ENCODE assay signal across 23 cellular contexts in the genomic region with DNA sequence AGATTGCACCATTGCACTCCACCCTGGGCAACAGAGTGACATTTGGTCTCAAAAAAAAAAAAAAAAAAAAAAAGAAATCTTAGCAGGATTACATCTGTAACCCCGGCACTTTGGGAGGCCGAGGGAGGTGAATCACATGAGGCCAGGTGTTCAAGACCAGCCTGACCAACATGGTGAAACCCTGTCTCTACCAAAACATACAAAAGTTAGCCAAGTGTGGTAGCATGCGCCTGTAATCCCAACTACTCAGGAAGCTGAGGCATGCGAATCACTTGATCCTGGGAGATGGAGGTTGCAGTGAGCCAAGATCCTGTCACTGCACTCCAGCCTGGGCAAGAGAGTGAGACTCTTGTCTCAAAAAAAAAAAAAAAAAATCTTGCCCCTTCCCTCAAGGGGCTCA. TPM values are rescaled to one million over a fixed set of nuclear protein-coding genes. Genes with fewer than 3 reads are reported as not detected.
DNase-seq lines count a peak whose midpoint lies in the region; ATAC-seq, FAIRE-seq and TF ChIP-seq lines count a peak whose summit lies in the region.
"Had no signal": no experiment of that assay in that cellular context is flagged by ENCODE, and none has a peak within 500 bp of the region (broad histone marks: within the 10 kb centered on the region; RNA-seq: fewer than 3 reads in every experiment).

No MANE protein-coding gene starts in this region.

- H3K4me2 ChIP-seq in BLaER1 (peak overlapping the region; percentile 89), KMS-11 (no peak overlapping the region)

- no peaks in the 10 kb centered on the region for H3K9me3 ChIP-seq in BLaER1
- no peaks in the 10 kb centered on the region for H3K9me3 ChIP-seq in pancreas

- intact Hi-C loops in pancreas (cut with DNase I) = no loop called here

- no peaks in the 10 kb centered on the region for H3K27me3 Mint-ChIP-seq in activated naive CD8-positive, alpha-beta T cell treated with anti-CD3 and anti-CD28 coated beads for 36 hours
- H3K27me3 Mint-ChIP-seq: naive thymus-derived CD8-positive, alpha-beta T cell had no signal

- DNase-seq in activated naive CD8-positive, alpha-beta T cell treated with anti-CD3 and anti-CD28 coated beads for 36 hours = no peak
- peak; percentile 85 for DNase-seq in kidney tubule cell (ENCODE audit: low spot score)
- DNase-seq in pancreas = no peak
- no peak for DNase-seq in NCI-H2227 treated with DMSO at 0.1 percent for 48 hours (lab: John Stamatoyannopoulos, UW)
- no peak for DNase-seq in NCI-H2029 treated with DMSO at 0.1 percent for 48 hours (lab: John Stamatoyannopoulos, UW)
- no peak for DNase-seq in pons (ENCODE audit: low spot score)
- DNase-seq: activated T-cell treated with anti-CD3 and anti-CD28 coated beads, Interleukin-2, amount 50 U/mL, for 4 hours; DMS79; foreskin fibroblast; hypothalamus; naive thymus-derived CD8-positive, alpha-beta T cell; NCI-H1930; small intestine; stimulated activated CD4-positive, alpha-beta T cell treated with anti-CD3 and anti-CD28 coated beads, Interleukin-4, amount 100 ng/mL, for 24 hours; substantia nigra had no signal

- H4K20me1 ChIP-seq in BLaER1 (no peaks in the 10 kb centered on the region), KMS-11 (ENCODE audit: insufficient read depth) (no peaks in the 10 kb centered on the region)

- ATAC-seq in pancreas = no peak
- ATAC-seq: Right ventricle myocardium inferior had no signal

- H3K9me3 Mint-ChIP-seq in activated naive CD8-positive, alpha-beta T cell treated with anti-CD3 and anti-CD28 coated beads for 36 hours = peaks cover 10% of the 10 kb centered on the region
- H3K9me3 Mint-ChIP-seq: activated T-cell treated with anti-CD3 and anti-CD28 coated beads, Interleukin-2, amount 50 U/mL, for 4 hours; CD8-positive, alpha-beta T cell; IgD-negative memory B cell; memory B cell; naive thymus-derived CD8-positive, alpha-beta T cell had no signal

- H3K27ac Mint-ChIP-seq in activated naive CD8-positive, alpha-beta T cell treated with anti-CD3 and anti-CD28 coated beads for 36 hours = peak overlapping the region; percentile 77
- H3K27ac Mint-ChIP-seq: memory B cell had no signal

- H2AFZ ChIP-seq in KMS-11 (ENCODE audit: low read depth) = no peak overlapping the region

- FAIRE-seq in pancreas (lab: Jason Lieb, UNC) = no peak
- FAIRE-seq: small intestine had no signal

- H3K4me1 ChIP-seq in BLaER1 (peaks cover 100% of the 10 kb centered on the region), KMS-11 (ENCODE audit: low read depth, poor library complexity, severe bottlenecking) (peaks cover 87% of the 10 kb centered on the region), pancreas (peaks cover 0 to 12% (median 0%) of the 10 kb centered on the region in 3 donors)

- H3K4me1 Mint-ChIP-seq in activated naive CD8-positive, alpha-beta T cell treated with anti-CD3 and anti-CD28 coated beads for 36 hours = peaks cover 82% of the 10 kb centered on the region

- H3K9ac ChIP-seq in BLaER1 = peak overlapping the region; percentile 82; the same call in 1 of the 2 replicates
- H3K9ac ChIP-seq in KMS-11 = no peak overlapping the region

- no peaks in the 10 kb centered on the region for H3K79me2 ChIP-seq in KMS-11 (ENCODE audit: insufficient read depth, low read depth)

- peak overlapping the region; percentile 93 for H3K27ac ChIP-seq in BLaER1
- peak overlapping the region; percentile 86; the same call in 1 of the 2 replicates for H3K27ac ChIP-seq in KMS-11
- H3K27ac ChIP-seq in pancreas = no peak overlapping the region
- H3K27ac ChIP-seq: HL-60 had no signal

- H3K36me3 Mint-ChIP-seq in activated naive CD8-positive, alpha-beta T cell treated with anti-CD3 and anti-CD28 coated beads for 36 hours = peaks cover 39% of the 10 kb centered on the region
- H3K36me3 Mint-ChIP-seq: CD8-positive, alpha-beta T cell; memory B cell; naive thymus-derived CD8-positive, alpha-beta T cell had no signal

- H3K4me3 Mint-ChIP-seq in activated naive CD8-positive, alpha-beta T cell treated with anti-CD3 and anti-CD28 coated beads for 36 hours = peak overlapping the region; percentile 27
- H3K4me3 Mint-ChIP-seq: memory B cell had no signal

- H3K36me3 ChIP-seq in BLaER1 (no peaks in the 10 kb centered on the region), KMS-11 (ENCODE audit: insufficient read depth) (no peaks in the 10 kb centered on the region), pancreas (no peaks in the 10 kb centered on the region)

- H3K27me3 ChIP-seq in BLaER1 = no peaks in the 10 kb centered on the region
- no peaks in the 10 kb centered on the region for H3K27me3 ChIP-seq in KMS-11 (ENCODE audit: insufficient read depth, low read depth)
- no peaks in the 10 kb centered on the region for H3K27me3 ChIP-seq in pancreas

- H3K4me3 ChIP-seq in BLaER1 (peak overlapping the region; percentile 52; the same call in 1 of the 2 replicates), KMS-11 (IDR thresholded peaks at IDR 0.05; ENCODE audit: insufficient read depth, low read depth, low read length) (no peak overlapping the region), pancreas (no peak overlapping the region)

- WGBS in pancreas, 2 donors = 73 to 87% methylated on average over 4 of the region's 4 CpGs

- TF ChIP-seq CTCF in KMS-11 (conservative IDR thresholded peaks at IDR 0.05; ENCODE audit: low read depth, low read length) (no peak), pancreas (IDR thresholded peaks at IDR 0.05) (no peak)

RNA-seq across cellular contexts. Expression of a gene that starts 40.4 kb away (rescaled TPM):
- total RNA-seq in activated naive CD8-positive, alpha-beta T cell treated with anti-CD3 and anti-CD28 coated beads for 36 hours = 1 to 10 TPM; 1.5 to 1.8 TPM
- total RNA-seq in pancreas = 1 to 10 TPM in 5 of 6 donors, under 1 TPM in 1; 0.69 to 5.5 (median 1.5) TPM
- 1 to 10 TPM; 1.1 to 2.3 TPM for polyA plus RNA-seq in pancreas
- total RNA-seq: NCI-H460 had no signal

Comparison
In these comparisons a context has a peak if more than half of its experiments do, and no peak if none do; other contexts are left out.
1. H3K27ac ChIP-seq: peak in BLaER1 (single experiment) and KMS-11 (single experiment); none in pancreas (0 of 4).